20 cellular contexts compared by ENCODE assay signal in the genomic region with DNA sequence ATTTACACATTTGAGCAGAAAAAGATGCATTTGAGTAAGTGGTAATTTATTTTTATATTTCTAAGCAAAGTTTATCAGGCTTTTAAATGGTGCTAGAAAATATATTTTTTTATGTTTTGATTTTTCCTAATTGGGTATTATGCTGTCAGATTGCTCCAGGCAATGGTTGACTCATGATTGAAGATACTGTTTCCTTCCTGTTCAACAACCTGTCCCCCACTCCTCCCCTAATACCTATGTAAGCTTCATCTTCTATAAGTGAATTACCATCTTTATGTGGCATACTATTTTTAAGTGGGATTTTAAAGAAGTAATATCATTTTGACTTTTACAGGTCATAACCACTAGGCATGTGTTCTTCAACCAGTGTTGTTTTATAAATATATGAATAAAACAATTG. TPM values are rescaled to one million over a fixed set of nuclear protein-coding genes. Genes with fewer than 3 reads are reported as not detected.
A peak's percentile ranks its signal among the peaks of the same experiment; 100 is the strongest.
DNase-seq lines count a peak whose midpoint lies in the region; ATAC-seq, FAIRE-seq and TF ChIP-seq lines count a peak whose summit lies in the region.
"Had no signal": no experiment of that assay in that cellular context is flagged by ENCODE, and none has a peak within 500 bp of the region (broad histone marks: within the 10 kb centered on the region; RNA-seq: fewer than 3 reads in every experiment).

No MANE protein-coding gene starts in this region.

- no TSS peak for BruUV-seq in K562 (replicated peaks; lab: Mats Ljungman, UMichigan)

- H3K27ac ChIP-seq in K562 (ENCODE audit: extremely low read depth, low read depth, low read length), result no peak overlapping the region
- no peak overlapping the region for H3K27ac ChIP-seq in foreskin keratinocyte
- H3K27ac ChIP-seq in naive thymus-derived CD4-positive, alpha-beta T cell (ENCODE audit: low read depth, low read length), result no peak overlapping the region
- no peak overlapping the region for H3K27ac ChIP-seq in lower lobe of right lung
- H3K27ac ChIP-seq: C4-2B, GM23248 had no signal

- FAIRE-seq in K562 (lab: Jason Lieb, UNC), result no peak
- FAIRE-seq: GM12892, GM19239, H54 had no signal

- intact Hi-C loops in K562 (cut with micrococcal nuclease) (no loop called here), lower lobe of right lung (cut with DNase I) (no loop called here)
- intact Hi-C loops in naive thymus-derived CD4-positive, alpha-beta T cell (cut with micrococcal nuclease), result no loop called here

- DNase-seq in EL, result peak; percentile 10
- DNase-seq in NCI-H69 (lab: John Stamatoyannopoulos, UW), result peak; percentile 68
- DNase-seq in K562 (ENCODE audit: extremely low read depth in 1 of 4, low spot score in 3 of 4), result no peak
- peak in 1 of 2 donors; percentile 57 for DNase-seq in foreskin keratinocyte
- no peak for DNase-seq in naive thymus-derived CD4-positive, alpha-beta T cell
- DNase-seq in lower lobe of right lung, result no peak
- DNase-seq: ACHN; BE2C; CD4-positive, alpha-beta memory T cell; DMS79; GDM1; GM23248 had no signal

- POLR2A ChIA-PET in K562 (lab: Yijun Ruan, JAX), result interaction anchor here (0.6 to 1.2 kb wide), 2 partner anchors 24 to 116 kb away, joined by 3 to 4 read pairs; no protein-coding TSS in a partner anchor
- POLR2A ChIA-PET in naive thymus-derived CD4-positive, alpha-beta T cell (lab: Charles Lee), result no interaction called here

- H3K4me1 ChIP-seq in K562 (replicated peaks in 1 of 2; ENCODE audit: control insufficient read depth in 2 of 2, insufficient read depth in 2 of 2, low read length in 2 of 2) (peaks cover 0 to 16% of the 10 kb centered on the region in 2 experiments; a peak in 2 of 5 replicates), foreskin keratinocyte (peaks cover 26% of the 10 kb centered on the region), lower lobe of right lung (peaks cover 12% of the 10 kb centered on the region)
- H3K4me1 ChIP-seq in naive thymus-derived CD4-positive, alpha-beta T cell (ENCODE audit: control insufficient read depth in 2 of 2, insufficient read depth in 2 of 2, low read length in 2 of 2), result no peaks in the 10 kb centered on the region
- H3K4me1 ChIP-seq: BE2C had no signal

- in situ Hi-C loops in K562 (cut with MboI), result no loop called here

- no peak overlapping the region for H3K4me3 Mint-ChIP-seq in naive thymus-derived CD4-positive, alpha-beta T cell
- H3K4me3 Mint-ChIP-seq: CD4-positive, alpha-beta memory T cell; IgD-negative memory B cell had no signal

- no peak overlapping the region for H2AFZ ChIP-seq in K562 (ENCODE audit: low read depth, low read length)
- H2AFZ ChIP-seq: GM23248 had no signal

- H4K20me1 ChIP-seq in K562 (replicated peaks; ENCODE audit: control insufficient read depth, insufficient read depth, low read length), result no peaks in the 10 kb centered on the region

- H3K9me3 Mint-ChIP-seq in naive thymus-derived CD4-positive, alpha-beta T cell, result no peaks in the 10 kb centered on the region
- H3K9me3 Mint-ChIP-seq: CD4-positive, alpha-beta memory T cell; IgD-negative memory B cell had no signal

- CTCF ChIA-PET in K562 (lab: Yijun Ruan, JAX; ENCODE audit: low intra/inter-chr PET ratio), result no interaction called here
- CTCF ChIA-PET in naive thymus-derived CD4-positive, alpha-beta T cell (lab: Charles Lee), result interaction anchor here (0.5 kb wide), 1 partner anchor 85 kb away, joined by 4 read pairs; no protein-coding TSS in a partner anchor

- H3K27ac Mint-ChIP-seq in naive thymus-derived CD4-positive, alpha-beta T cell, result no peak overlapping the region
- H3K27ac Mint-ChIP-seq: CD4-positive, alpha-beta memory T cell had no signal

- H3K9me3 ChIP-seq in K562 (replicated peaks; ENCODE audit: control insufficient read depth, insufficient read depth, low read depth, low read length) (no peaks in the 10 kb centered on the region), lower lobe of right lung (no peaks in the 10 kb centered on the region)
- H3K9me3 ChIP-seq in naive thymus-derived CD4-positive, alpha-beta T cell (ENCODE audit: control insufficient read depth in 2 of 3, low read length in 3 of 3), result no peaks in the 10 kb centered on the region
- H3K9me3 ChIP-seq: BE2C had no signal

- peaks cover 7% of the 10 kb centered on the region; the same call in 2 of the 3 replicates for H3K79me2 ChIP-seq in K562 (ENCODE audit: control insufficient read depth, insufficient read depth, low read length)

- no peak overlapping the region for H3K4me3 ChIP-seq in K562
- H3K4me3 ChIP-seq in naive thymus-derived CD4-positive, alpha-beta T cell (ENCODE audit: low read length), result no peak overlapping the region
- H3K4me3 ChIP-seq in lower lobe of right lung, result no peak overlapping the region
- H3K4me3 ChIP-seq: GM23248 had no signal

- ATAC-seq in K562 (no peak), foreskin keratinocyte (peak; percentile 82), lower lobe of right lung (no peak), HG02571 (IDR thresholded peaks at IDR 0.05; ENCODE audit: unreplicated experiment) (no peak)
- no peak for ATAC-seq in naive thymus-derived CD4-positive, alpha-beta T cell
- ATAC-seq: HCT116 had no signal

- TF ChIP-seq RAD21 in K562 (CRISPR knock-in tag; conservative IDR thresholded peaks at IDR 0.05 in 1 of 2, IDR thresholded peaks at IDR 0.05 in 1 of 2), result no peak

- no peaks in the 10 kb centered on the region for H3K36me3 Mint-ChIP-seq in naive thymus-derived CD4-positive, alpha-beta T cell
- H3K36me3 Mint-ChIP-seq: CD4-positive, alpha-beta memory T cell had no signal

- TF ChIP-seq CTCF in K562 (IDR thresholded peaks at IDR 0.05 in 2 of 3, conservative IDR thresholded peaks at IDR 0.05 in 1 of 3; ENCODE audit: insufficient read depth in 2 of 3, low read depth in 1 of 3, low read length in 3 of 3), result no peak
- no peak for TF ChIP-seq CTCF in foreskin keratinocyte (conservative IDR thresholded peaks at IDR 0.05)
- no peak for TF ChIP-seq CTCF in lower lobe of right lung (IDR thresholded peaks at IDR 0.05)

- peaks cover 0 to 11% (median 11%) of the 10 kb centered on the region in 5 donors for H3K27me3 Mint-ChIP-seq in naive thymus-derived CD4-positive, alpha-beta T cell
- H3K27me3 Mint-ChIP-seq: IgD-negative memory B cell had no signal

- no peaks in the 10 kb centered on the region for H3K4me1 Mint-ChIP-seq in naive thymus-derived CD4-positive, alpha-beta T cell
- H3K4me1 Mint-ChIP-seq: CD4-positive, alpha-beta memory T cell had no signal

- peaks cover 3% of the 10 kb centered on the region; the same call in 1 of the 3 replicates for H3K36me3 ChIP-seq in K562 (ENCODE audit: control insufficient read depth, insufficient read depth, low read length)
- H3K36me3 ChIP-seq in naive thymus-derived CD4-positive, alpha-beta T cell (ENCODE audit: control insufficient read depth in 2 of 3, insufficient read depth in 3 of 3, low read length in 3 of 3), result no peaks in the 10 kb centered on the region
- H3K36me3 ChIP-seq in lower lobe of right lung, result peaks cover 5% of the 10 kb centered on the region
- H3K36me3 ChIP-seq: BE2C had no signal

- TF ChIP-seq EP300 in K562 (IDR thresholded peaks at IDR 0.05; ENCODE audit: low read length), result no peak

- peak overlapping the region in 1 of 2 experiments; percentile 36; a peak in 1 of 4 replicates for H3K9ac ChIP-seq in K562 (ENCODE audit: insufficient read depth in 1 of 2, low read depth in 2 of 2, low read length in 2 of 2)
- H3K9ac ChIP-seq: GM23248 had no signal

- H3K27me3 ChIP-seq in K562 (ENCODE audit: control insufficient read depth in 2 of 2, insufficient read depth in 2 of 2, low read length in 2 of 2) (no peaks in the 10 kb centered on the region), foreskin keratinocyte (no peaks in the 10 kb centered on the region), lower lobe of right lung (ENCODE audit: low read depth) (no peaks in the 10 kb centered on the region)
- H3K27me3 ChIP-seq in naive thymus-derived CD4-positive, alpha-beta T cell (ENCODE audit: control insufficient read depth in 2 of 2, insufficient read depth in 2 of 2, low read length in 2 of 2), result no peaks in the 10 kb centered on the region
- H3K27me3 ChIP-seq: BE2C had no signal

- no peak for TF ChIP-seq POLR2A in K562 (conservative IDR thresholded peaks at IDR 0.05)

- H3K9me1 ChIP-seq in K562 (ENCODE audit: control insufficient read depth, insufficient read depth, low read length), result no peaks in the 10 kb centered on the region

- peak overlapping the region; percentile 60; the same call in 1 of the 2 replicates for H3K4me2 ChIP-seq in K562 (ENCODE audit: insufficient read depth, low read length)

RNA-seq across cellular contexts. Expression of gene TSPAN13, which starts 21.4 kb away (rescaled TPM):
- total RNA-seq in K562 (2011; cell fraction: chromatin; rRNA removed; ENCODE audit: low replicate concordance), result 20.7 and 45.9 TPM in 2 replicates
- 26.2 and 28.2 TPM in 2 replicates for total RNA-seq in K562 (2011; cell fraction: nucleolus; rRNA removed)
- total RNA-seq in K562 (2011; cell fraction: nucleoplasm; rRNA removed), result 50.4 and 66.6 TPM in 2 replicates
- total RNA-seq in K562 (2014; rRNA removed) (12.8 and 16.6 TPM in 2 replicates), K562 (2014; rRNA removed; fragmentation: Illumina TruSeq; extraction: Trizol) (29.2 and 32.5 TPM in 2 replicates), K562 (2015; rRNA removed; fragmentation: Illumina TruSeq; extraction: Trizol) (14.3 and 16.4 TPM in 2 replicates), K562 (2021) (26.8 and 28.9 TPM in 2 replicates), foreskin keratinocyte (22.5 and 35.7 TPM in 2 replicates), lower lobe of right lung (120 TPM)
- polyA plus RNA-seq in K562 (2011; rRNA removed) (23.3 and 46.3 TPM in 2 replicates), K562 (2014; fragmentation: Illumina TruSeq; extraction: Trizol) (25.0 and 29.3 TPM in 2 replicates), K562 (2014; fragmentation: Nextera tagmentation; extraction: Ambion mirVana) (1 to 10 TPM; 7.8 to 9.8 TPM), K562 (2014; rRNA removed) (20.0 and 23.9 TPM in 2 replicates), foreskin keratinocyte (16.9 and 25.7 TPM in 2 replicates)
- polyA plus RNA-seq in K562 (2011; cell fraction: cytosol; rRNA removed), result 14.2 and 22.5 TPM in 2 replicates
- polyA plus RNA-seq in K562 (2011; cell fraction: nucleus; rRNA removed), result 8.5 and 10.1 TPM in 2 replicates
- polyA plus RNA-seq in K562 (2012), result 17.7 and 21.3 TPM in 2 replicates
- 12.9 and 21.0 TPM in 2 replicates for polyA minus RNA-seq in K562 (2011; rRNA and poly(A)+ RNA removed)
- 8.0 and 14.1 TPM in 2 replicates for polyA minus RNA-seq in K562 (2011; cell fraction: cytosol; rRNA and poly(A)+ RNA removed)
- polyA minus RNA-seq in K562 (2011; cell fraction: nucleus; rRNA and poly(A)+ RNA removed), result 3.5 and 5.3 TPM in 2 replicates
- total RNA-seq in naive thymus-derived CD4-positive, alpha-beta T cell, result 1 to 10 TPM in 1 of 5 experiments, under 1 TPM in 2, not detected in 2; 0.31 to 2.5 (median 0.74) TPM
- polyA plus RNA-seq in naive thymus-derived CD4-positive, alpha-beta T cell, result under 1 TPM in 1 of 2 donors, not detected in 1; 0.17 TPM
- total RNA-seq: CD4-positive, alpha-beta memory T cell had no signal

RNA-seq across cellular contexts. Expression of gene AGR2, which starts 29.8 kb away (rescaled TPM):
- total RNA-seq in K562 (2011; cell fraction: chromatin; rRNA removed; ENCODE audit: low replicate concordance), result not detected in 2 replicates
- not detected in 2 replicates for total RNA-seq in K562 (2011; cell fraction: nucleolus; rRNA removed)
- total RNA-seq in K562 (2011; cell fraction: nucleoplasm; rRNA removed), result not detected in 2 replicates
- total RNA-seq in K562 (2014; rRNA removed), result not detected in 2 replicates
- total RNA-seq in K562 (2014; rRNA removed; fragmentation: Illumina TruSeq; extraction: Trizol), result not detected in 2 replicates
- not detected in 2 replicates for total RNA-seq in K562 (2015; rRNA removed; fragmentation: Illumina TruSeq; extraction: Trizol)
- 0.66 and 0.98 TPM in 2 replicates for total RNA-seq in K562 (2021)
- not detected in 2 replicates for polyA plus RNA-seq in K562 (2011; rRNA removed)
- polyA plus RNA-seq in K562 (2011; cell fraction: cytosol; rRNA removed), result 0.22 TPM in 1 of 2 replicates, not detected in the other
- polyA plus RNA-seq in K562 (2011; cell fraction: nucleus; rRNA removed), result not detected in 2 replicates
- not detected in 2 replicates for polyA plus RNA-seq in K562 (2012)
- not detected in 2 replicates for polyA plus RNA-seq in K562 (2014; fragmentation: Illumina TruSeq; extraction: Trizol)
- polyA plus RNA-seq in K562 (2014; fragmentation: Nextera tagmentation; extraction: Ambion mirVana), result not detected
- not detected in 2 replicates for polyA plus RNA-seq in K562 (2014; rRNA removed)
- polyA minus RNA-seq in K562 (2011; rRNA and poly(A)+ RNA removed), result not detected in 2 replicates
- polyA minus RNA-seq in K562 (2011; cell fraction: cytosol; rRNA and poly(A)+ RNA removed), result not detected in 2 replicates
- polyA minus RNA-seq in K562 (2011; cell fraction: nucleus; rRNA and poly(A)+ RNA removed), result not detected in 2 replicates
- total RNA-seq in foreskin keratinocyte, result 0.92 and 2.3 TPM in 2 replicates
- polyA plus RNA-seq in foreskin keratinocyte, result 1.5 and 2.1 TPM in 2 replicates
- not detected for total RNA-seq in naive thymus-derived CD4-positive, alpha-beta T cell
- not detected for polyA plus RNA-seq in naive thymus-derived CD4-positive, alpha-beta T cell
- total RNA-seq in lower lobe of right lung, result 93.0 TPM
- total RNA-seq: A172; CD4-positive, alpha-beta memory T cell; GM23248 had no signal
- polyA plus RNA-seq: CD4-positive, alpha-beta memory T cell; GM23248; IgD-negative memory B cell had no signal

Comparison
In these comparisons a context has a peak if more than half of its experiments do, and no peak if none do; other contexts are left out.
1. DNase-seq: peak in EL (single experiment) and NCI-H69 (single experiment); none in K562 (0 of 4), naive thymus-derived CD4-positive, alpha-beta T cell (0 of 9) and lower lobe of right lung (single experiment).
2. RNA of gene AGR2, which starts 29.8 kb away (total RNA-seq): 93.0 TPM in lower lobe of right lung (single experiment); 0.92 to 2.3 TPM in foreskin keratinocyte, 0.66 to 0.98 TPM in K562 and not detected in naive thymus-derived CD4-positive, alpha-beta T cell; every median in the first group is over 10 times any median in the second.